Comparison of ENCODE assay signal across 8 cellular contexts in the genomic region with DNA sequence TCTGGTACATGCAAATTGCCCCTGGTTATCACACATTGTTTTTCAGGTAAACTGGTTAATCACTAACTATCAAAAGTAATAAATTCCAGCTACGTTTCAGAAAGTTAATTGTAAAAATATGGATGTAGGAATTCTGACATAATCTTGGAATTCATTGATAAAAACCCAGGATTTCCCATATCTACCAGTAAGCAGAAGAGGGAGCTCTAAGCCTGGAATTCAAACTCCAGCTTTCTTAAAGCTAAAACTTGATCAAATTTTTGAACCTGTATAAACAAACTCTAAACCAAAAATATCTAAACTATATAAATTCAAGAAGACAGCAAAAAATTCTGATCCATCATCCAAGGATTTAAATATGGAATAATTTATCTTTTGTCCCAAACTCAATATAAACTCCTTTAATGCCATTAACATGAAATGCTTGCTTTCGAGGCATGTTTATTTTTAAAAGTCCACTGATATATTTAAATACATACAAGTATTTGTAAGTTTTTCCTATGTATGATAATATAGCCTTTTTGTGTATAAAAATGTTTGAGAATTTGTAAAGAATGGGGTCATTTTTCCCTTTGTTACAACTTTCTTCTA.
A peak's percentile ranks its signal among the peaks of the same experiment; 100 is the strongest.
DNase-seq lines count a peak whose midpoint lies in the region; ATAC-seq and TF ChIP-seq lines count a peak whose summit lies in the region.

No MANE protein-coding gene starts in this region.

- ATAC-seq in activated T-helper 17 cell treated with anti-CD3 and anti-CD28 coated beads, Interleukin-2, amount 50 U/mL, for 72 hours (replicated peaks) = no peak
- ATAC-seq in GM18505 (IDR thresholded peaks at IDR 0.05; ENCODE audit: unreplicated experiment) = no peak
- ATAC-seq in HG03439 (IDR thresholded peaks at IDR 0.05; ENCODE audit: unreplicated experiment) = no peak

- no peaks in the 10 kb centered on the region for H3K27me3 Mint-ChIP-seq in activated T-helper 17 cell treated with anti-CD3 and anti-CD28 coated beads, Interleukin-2, amount 50 U/mL, for 72 hours

- DNase-seq in AG04450 (ENCODE audit: low read depth, low spot score) (peak; percentile 16), HEK293T (ENCODE audit: extremely low spot score) (peak; percentile 34), adipocyte (ENCODE audit: low read depth) (peak; percentile 79), kidney tubule cell (ENCODE audit: low spot score) (peak; percentile 48), epidermal melanocyte (ENCODE audit: insufficient read length, low spot score) (no peak)

- H3K27me3 ChIP-seq in AG04450 (ENCODE audit: control insufficient read depth, insufficient read depth, low read length) (no peaks in the 10 kb centered on the region), adipocyte (replicated peaks; ENCODE audit: control insufficient read depth, insufficient read depth, low read length) (no peaks in the 10 kb centered on the region)

- CTCF ChIA-PET in AG04450 (lab: Charles Lee) = interaction anchor here (0.6 to 7.8 kb wide), 34 partner anchors 9 to 1086 kb away, joined by 3 to 178 read pairs (median 4); a partner anchor contains a TSS
- CTCF ChIA-PET in HEK293T (lab: Yijun Ruan, JAX) = interaction anchor here (0.7 to 1.7 kb wide), 7 partner anchors 18 to 320 kb away, joined by 3 to 7 read pairs (median 3); no protein-coding TSS in a partner anchor

- no peak overlapping the region for H3K27ac Mint-ChIP-seq in activated T-helper 17 cell treated with anti-CD3 and anti-CD28 coated beads, Interleukin-2, amount 50 U/mL, for 72 hours

- H3K9me3 ChIP-seq in AG04450 (ENCODE audit: control insufficient read depth, insufficient read depth, low read length) (no peaks in the 10 kb centered on the region), adipocyte (ENCODE audit: control insufficient read depth, low read length) (no peaks in the 10 kb centered on the region)

- H3K36me3 Mint-ChIP-seq in activated T-helper 17 cell treated with anti-CD3 and anti-CD28 coated beads, Interleukin-2, amount 50 U/mL, for 72 hours (ENCODE audit: low read depth) = no peaks in the 10 kb centered on the region

- H3K4me1 ChIP-seq in adipocyte (ENCODE audit: control insufficient read depth, insufficient read depth, low read length) = peaks cover 11% of the 10 kb centered on the region

- H3K4me3 Mint-ChIP-seq in activated T-helper 17 cell treated with anti-CD3 and anti-CD28 coated beads, Interleukin-2, amount 50 U/mL, for 72 hours = no peak overlapping the region

- no peaks in the 10 kb centered on the region for H3K9me3 Mint-ChIP-seq in activated T-helper 17 cell treated with anti-CD3 and anti-CD28 coated beads, Interleukin-2, amount 50 U/mL, for 72 hours

- peak; percentile 68 for TF ChIP-seq CTCF in AG04450 (IDR thresholded peaks at IDR 0.05; ENCODE audit: low read depth, low read length)

- POLR2A ChIA-PET in AG04450 (lab: Yijun Ruan, JAX) (no interaction called here), HEK293T (lab: Yijun Ruan, JAX) (no interaction called here)

- H3K27ac ChIP-seq in AG04450 (ENCODE audit: low read depth, low read length) = no peak overlapping the region

- H3K4me3 ChIP-seq in AG04450 (ENCODE audit: low read depth, low read length) (no peak overlapping the region), adipocyte (ENCODE audit: low read length) (no peak overlapping the region)

- TF ChIP-seq POLR2A in GM18505 (IDR thresholded peaks at IDR 0.05; ENCODE audit: borderline replicate concordance, extremely low read depth, insufficient read depth, insufficient read length) = no peak

- no peaks in the 10 kb centered on the region for H3K4me1 Mint-ChIP-seq in activated T-helper 17 cell treated with anti-CD3 and anti-CD28 coated beads, Interleukin-2, amount 50 U/mL, for 72 hours

- H3K9ac ChIP-seq in adipocyte (ENCODE audit: low read length) = peak overlapping the region; percentile 39

- H3K36me3 ChIP-seq in adipocyte (ENCODE audit: control insufficient read depth, insufficient read depth, low read length, severe bottlenecking) = no peaks in the 10 kb centered on the region

TF ChIP-seq in HEK293T, 16 proteins besides CTCF, POLR2A, EP300 and RAD21:
- TF ChIP-seq FOXA1 (IDR thresholded peaks at IDR 0.05) = no peak
- TF ChIP-seq L3MBTL2 (conservative IDR thresholded peaks at IDR 0.05) = no peak
- no peak for TF ChIP-seq ZNF384 (IDR thresholded peaks at IDR 0.05)
- TF ChIP-seq ARNT (IDR thresholded peaks at IDR 0.05) = no peak
- TF ChIP-seq HDGF (IDR thresholded peaks at IDR 0.05; ENCODE audit: borderline replicate concordance) = no peak
- no peak for TF ChIP-seq NFRKB (IDR thresholded peaks at IDR 0.05)
- no peak for TF ChIP-seq CTBP1 (IDR thresholded peaks at IDR 0.05; ENCODE audit: borderline replicate concordance)
- no peak for TF ChIP-seq FOXM1 (IDR thresholded peaks at IDR 0.05; ENCODE audit: borderline replicate concordance)
- no peak for TF ChIP-seq SP1 (IDR thresholded peaks at IDR 0.05)
- TF ChIP-seq BHLHE40 (IDR thresholded peaks at IDR 0.05; ENCODE audit: borderline replicate concordance) = no peak
- TF ChIP-seq, protein P1, sequence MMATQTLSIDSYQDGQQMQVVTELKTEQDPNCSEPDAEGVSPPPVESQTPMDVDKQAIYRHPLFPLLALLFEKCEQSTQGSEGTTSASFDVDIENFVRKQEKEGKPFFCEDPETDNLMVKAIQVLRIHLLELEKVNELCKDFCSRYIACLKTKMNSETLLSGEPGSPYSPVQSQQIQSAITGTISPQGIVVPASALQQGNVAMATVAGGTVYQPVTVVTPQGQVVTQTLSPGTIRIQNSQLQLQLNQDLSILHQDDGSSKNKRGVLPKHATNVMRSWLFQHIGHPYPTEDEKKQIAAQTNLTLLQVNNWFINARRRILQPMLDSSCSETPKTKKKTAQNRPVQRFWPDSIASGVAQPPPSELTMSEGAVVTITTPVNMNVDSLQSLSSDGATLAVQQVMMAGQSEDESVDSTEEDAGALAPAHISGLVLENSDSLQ (IDR thresholded peaks at IDR 0.05) = no peak
- TF ChIP-seq SUZ12 (IDR thresholded peaks at IDR 0.05) = no peak
- TF ChIP-seq LEF1 (IDR thresholded peaks at IDR 0.05; ENCODE audit: borderline replicate concordance) = no peak
- TF ChIP-seq TARDBP (IDR thresholded peaks at IDR 0.05) = no peak
- TF ChIP-seq ELF4 (IDR thresholded peaks at IDR 0.05) = no peak
- no peak for TF ChIP-seq FOXK2 (IDR thresholded peaks at IDR 0.05)
